8 cellular contexts compared by ENCODE assay signal in genomic region chr17:63478814-63479494, GRCh38. TPM values are rescaled to one million over a fixed set of nuclear protein-coding genes. Genes with fewer than 3 reads are reported as not detected.
DNase-seq lines count a peak whose midpoint lies in the region; ATAC-seq and TF ChIP-seq lines count a peak whose summit lies in the region.

No MANE protein-coding gene starts in this region.

- no peaks in the 10 kb centered on the region for H3F3A ChIP-seq in PC-3 (ENCODE audit: low read length, unreplicated experiment)

- POLR2A ChIA-PET in PC-3 (lab: Charles Lee; ENCODE audit: unreplicated experiment), result interaction anchor here (0.5 to 1.0 kb wide), 4 partner anchors 38 to 97 kb away, joined by 3 to 8 read pairs (median 6); no protein-coding TSS in a partner anchor

- H4K20me1 ChIP-seq in PC-3 (ENCODE audit: low read length), result no peaks in the 10 kb centered on the region
- H4K20me1 ChIP-seq in fibroblast of lung (ENCODE audit: control insufficient read depth, extremely low read depth, insufficient read depth, low read length), result no peaks in the 10 kb centered on the region

- H3K27ac Mint-ChIP-seq in nephron progenitor cell, result no peak overlapping the region

- H2AFZ ChIP-seq in PC-3 (ENCODE audit: low read length) (peak overlapping the region; percentile 54; the same call in 1 of the 2 replicates), fibroblast of lung (ENCODE audit: low read length) (peak overlapping the region; percentile 33)

- H3K27ac ChIP-seq in PC-3 (ENCODE audit: low read length) (no peak overlapping the region), fibroblast of lung (ENCODE audit: insufficient read depth, low read length) (no peak overlapping the region)

- H3K36me3 ChIP-seq in PC-3 (ENCODE audit: low read depth, low read length) (no peaks in the 10 kb centered on the region), fibroblast of lung (ENCODE audit: control insufficient read depth, insufficient read depth, low read length) (no peaks in the 10 kb centered on the region)

- TF ChIP-seq CTCF in AG09309 (IDR thresholded peaks at IDR 0.05; ENCODE audit: control insufficient read depth, insufficient read depth, low read depth, low read length, missing control alignments) (peak; percentile 99), PC-3 (conservative IDR thresholded peaks at IDR 0.05; ENCODE audit: low read depth, low read length) (peak; percentile 97), fibroblast of lung (conservative IDR thresholded peaks at IDR 0.05 in 1 of 2, IDR thresholded peaks at IDR 0.05 in 1 of 2; ENCODE audit: low read depth in 1 of 2, low read length in 2 of 2) (peak; percentile 73 to 91), nephron progenitor cell (IDR thresholded peaks at IDR 0.05) (peak; percentile 71)

- no peaks in the 10 kb centered on the region for H3K9me3 ChIP-seq in PC-3 (ENCODE audit: low read length)
- no peaks in the 10 kb centered on the region for H3K9me3 ChIP-seq in fibroblast of lung (ENCODE audit: control insufficient read depth, insufficient read depth, low read depth, low read length)

- peak; percentile 77 for DNase-seq in AG09309 (ENCODE audit: low read depth)
- DNase-seq in HS-5 (ENCODE audit: low read depth), result peak; percentile 82
- DNase-seq in PC-3, result peak; percentile 97
- peak; percentile 75 for DNase-seq in activated T-cell treated with anti-CD3 and anti-CD28 coated beads, Interleukin-2, amount 50 U/mL, for 1 hour
- peak; percentile 89 to 92 for DNase-seq in fibroblast of lung (ENCODE audit: low read depth in 2 of 2)
- DNase-seq in nephron progenitor cell, result peak; percentile 79
- DNase-seq in stimulated activated naive CD4-positive, alpha-beta T cell treated with Interleukin-2 at 50 U/mL for 16 hours (lab: John Stamatoyannopoulos, UW), result peak; percentile 75

- H3K79me2 ChIP-seq in PC-3 (ENCODE audit: low read length) (no peaks in the 10 kb centered on the region), fibroblast of lung (ENCODE audit: control insufficient read depth, insufficient read depth, low read length) (no peaks in the 10 kb centered on the region)

- H3K4me3 ChIP-seq in AG09309 (ENCODE audit: control insufficient read depth, low read depth, low read length) (no peak overlapping the region), PC-3 (ENCODE audit: low read length) (no peak overlapping the region), fibroblast of lung (replicated peaks in 1 of 4; ENCODE audit: control extremely low read depth in 1 of 4, insufficient read depth in 1 of 4, low read depth in 3 of 4, low read length in 4 of 4) (no peak overlapping the region)

- CTCF ChIA-PET in PC-3 (lab: Charles Lee), result interaction anchor here (0.6 to 2.2 kb wide), 15 partner anchors 18 to 143 kb away, joined by 3 to 38 read pairs (median 4); partner anchors contain the start of gene CYB561

- no peaks in the 10 kb centered on the region for H3K9me3 Mint-ChIP-seq in nephron progenitor cell

- no peaks in the 10 kb centered on the region for H3K9me2 ChIP-seq in PC-3 (replicated peaks; ENCODE audit: low read length)

- H3K4me2 ChIP-seq in PC-3 (ENCODE audit: low read length), result peak overlapping the region; percentile 87
- peak overlapping the region; percentile 59 for H3K4me2 ChIP-seq in fibroblast of lung (ENCODE audit: extremely low read depth, insufficient read depth, low read length)

- peak; percentile 71 for ATAC-seq in GM18868 (IDR thresholded peaks at IDR 0.05; ENCODE audit: unreplicated experiment)
- ATAC-seq in PC-3, result peak; percentile 82

- peaks cover 50% of the 10 kb centered on the region for H3K27me3 Mint-ChIP-seq in nephron progenitor cell (ENCODE audit: low read depth, poor library complexity)

- H3K4me1 ChIP-seq in PC-3 (ENCODE audit: insufficient read depth, low read length) (peaks cover 20% of the 10 kb centered on the region), fibroblast of lung (ENCODE audit: control insufficient read depth, extremely low read depth, insufficient read depth, low read length) (peaks cover 7% of the 10 kb centered on the region)

- intact Hi-C loops in PC-3 (cut with micrococcal nuclease), result loop anchor here (1.0 to 2.0 kb wide), 5 partner anchors 18 to 133 kb away; partner anchors contain the start of gene CYB561

- H3K27me3 ChIP-seq in PC-3 (ENCODE audit: low read length) (no peaks in the 10 kb centered on the region), fibroblast of lung (ENCODE audit: control insufficient read depth, insufficient read depth, low read length) (peaks cover 7% of the 10 kb centered on the region)

- H3K9ac ChIP-seq in PC-3 (ENCODE audit: low read length) (no peak overlapping the region), fibroblast of lung (ENCODE audit: insufficient read depth, low read length) (no peak overlapping the region)

- peaks cover 26% of the 10 kb centered on the region for H3K4me1 Mint-ChIP-seq in nephron progenitor cell

- peak overlapping the region; percentile 57 for H3K4me3 Mint-ChIP-seq in nephron progenitor cell

- BruUV-seq in PC-3 (replicated peaks; lab: Mats Ljungman, UMichigan), result no TSS peak

- no peaks in the 10 kb centered on the region for H3K36me3 Mint-ChIP-seq in nephron progenitor cell (ENCODE audit: low read depth)

RNA-seq across cellular contexts. Expression of gene ACE, which starts 2.1 kb away (rescaled TPM):
- total RNA-seq in PC-3 (2014; rRNA removed), result 8.7 and 9.1 TPM in 2 replicates
- 2.5 and 2.6 TPM in 2 replicates for total RNA-seq in fibroblast of lung
- 0.92 and 3.4 TPM in 2 replicates for polyA plus RNA-seq in fibroblast of lung
- 2.0 and 5.2 TPM in 2 replicates for polyA plus RNA-seq in fibroblast of lung (2012)
- polyA minus RNA-seq in fibroblast of lung (ENCODE audit: low replicate concordance), result 2.3 and 20.0 TPM in 2 replicates

RNA-seq across cellular contexts. Expression of gene CYB561, which starts 32.8 kb away (rescaled TPM):
- total RNA-seq in PC-3 (2014; rRNA removed), result 125 and 145 TPM in 2 replicates
- total RNA-seq in fibroblast of lung, result 11.6 and 13.7 TPM in 2 replicates
- 7.6 and 7.8 TPM in 2 replicates for polyA plus RNA-seq in fibroblast of lung
- polyA plus RNA-seq in fibroblast of lung (2012), result 9.0 and 10.6 TPM in 2 replicates
- 56.9 and 59.4 TPM in 2 replicates for polyA minus RNA-seq in fibroblast of lung (ENCODE audit: low replicate concordance)

RNA-seq across cellular contexts. Expression of gene KCNH6, which starts 44.2 kb away (rescaled TPM):
- not detected in 2 replicates for total RNA-seq in PC-3 (2014; rRNA removed)
- not detected in 2 replicates for total RNA-seq in fibroblast of lung
- not detected in 2 replicates for polyA plus RNA-seq in fibroblast of lung
- polyA plus RNA-seq in fibroblast of lung (2012), result not detected in 2 replicates
- polyA minus RNA-seq in fibroblast of lung (ENCODE audit: low replicate concordance), result not detected in 2 replicates
